ENCODE assay signal across 22 cellular contexts in genomic region chr14:88522393-88522792, GRCh38. TPM values are rescaled to one million over a fixed set of nuclear protein-coding genes. Genes with fewer than 3 reads are reported as not detected.
A peak's percentile ranks its signal among the peaks of the same experiment; 100 is the strongest.
DNase-seq lines count a peak whose midpoint lies in the region; ATAC-seq and TF ChIP-seq lines count a peak whose summit lies in the region.
"Had no signal": no experiment of that assay in that cellular context is flagged by ENCODE, and none has a peak within 500 bp of the region (broad histone marks: within the 10 kb centered on the region; RNA-seq: fewer than 3 reads in every experiment).

No MANE protein-coding gene starts in this region.

- ATAC-seq in GM21529 (IDR thresholded peaks at IDR 0.05; ENCODE audit: unreplicated experiment): no peak
- no peak for ATAC-seq in HG03378 (IDR thresholded peaks at IDR 0.05; ENCODE audit: unreplicated experiment)
- ATAC-seq in HG02852 (IDR thresholded peaks at IDR 0.05; ENCODE audit: unreplicated experiment): no peak
- ATAC-seq: Right ventricle myocardium inferior had no signal

- no peak overlapping the region for H3K4me3 ChIP-seq in adipocyte (ENCODE audit: low read length)
- no peak overlapping the region for H3K4me3 ChIP-seq in fibroblast of the aortic adventitia (ENCODE audit: low read depth, low read length)
- no peak overlapping the region for H3K4me3 ChIP-seq in prostate gland

- WGBS in prostate gland: 22% methylated on average over 3 of the region's 3 CpGs

- H3K27me3 ChIP-seq in adipocyte (replicated peaks; ENCODE audit: control insufficient read depth, insufficient read depth, low read length) (no peaks in the 10 kb centered on the region), prostate gland (replicated peaks; ENCODE audit: insufficient read depth) (no peaks in the 10 kb centered on the region)

- intact Hi-C loops in prostate gland (cut with DNase I): no loop called here

- H3K36me3 ChIP-seq in adipocyte (ENCODE audit: control insufficient read depth, insufficient read depth, low read length, severe bottlenecking): peaks cover 6% of the 10 kb centered on the region
- no peaks in the 10 kb centered on the region for H3K36me3 ChIP-seq in prostate gland

- DNase-seq in adipocyte (ENCODE audit: low read depth) (peak; percentile 12), fibroblast of the aortic adventitia (ENCODE audit: low read depth) (peak; percentile 22), prostate gland (ENCODE audit: low spot score) (peak; percentile 10), D341Med (ENCODE audit: low spot score) (no peak)
- DNase-seq: AML-193; C1 segment of cervical spinal cord; CD8-positive, alpha-beta memory T cell; DMS53; GF-D8; H7; MV-4-11; NCI-H1694 treated with DMSO at 0.1 percent for 48 hours; NCI-H2081 treated with DMSO at 0.1 percent for 48 hours; NCI-H446; NCI-H526; OCI-M1 had no signal

- no peak overlapping the region for H3K9ac ChIP-seq in adipocyte (ENCODE audit: low read length)
- H3K9ac ChIP-seq: KMS-11 had no signal

- TF ChIP-seq CTCF in C4-2B (conservative IDR thresholded peaks at IDR 0.05): no peak
- TF ChIP-seq CTCF in fibroblast of the aortic adventitia (IDR thresholded peaks at IDR 0.05; ENCODE audit: insufficient read depth, low read length): no peak
- TF ChIP-seq CTCF in prostate gland (IDR thresholded peaks at IDR 0.05): no peak

- H3K9me3 ChIP-seq in adipocyte (ENCODE audit: control insufficient read depth, low read length) (no peaks in the 10 kb centered on the region), prostate gland (no peaks in the 10 kb centered on the region)

- H3K4me1 ChIP-seq in adipocyte (ENCODE audit: control insufficient read depth, insufficient read depth, low read length): peaks cover 7% of the 10 kb centered on the region
- no peaks in the 10 kb centered on the region for H3K4me1 ChIP-seq in prostate gland (replicated peaks)

- TF ChIP-seq POLR2A in prostate gland (IDR thresholded peaks at IDR 0.05): no peak

- H3K27ac ChIP-seq in C4-2B (peak overlapping the region; percentile 72), prostate gland (peak overlapping the region; percentile 60)
- H3K27ac ChIP-seq: KMS-11 had no signal

RNA-seq across cellular contexts. Expression of gene PTPN21, which starts 32.4 kb away (rescaled TPM):
- total RNA-seq in fibroblast of the aortic adventitia (ENCODE audit: low replicate concordance) (10.3 and 16.2 TPM in 2 replicates), prostate gland (10 to 100 TPM; 16.8 to 47.8 TPM)

RNA-seq across cellular contexts. Expression of gene ZC3H14, which starts 40.4 kb away (rescaled TPM):
- total RNA-seq in fibroblast of the aortic adventitia (ENCODE audit: low replicate concordance) (35.6 and 78.3 TPM in 2 replicates), prostate gland (100 to 1,000 TPM in 1 of 2 donors, 10 to 100 TPM in 1; 79.9 to 103 TPM)
